1 cellular context compared by ENCODE assay signal in the genomic region with DNA sequence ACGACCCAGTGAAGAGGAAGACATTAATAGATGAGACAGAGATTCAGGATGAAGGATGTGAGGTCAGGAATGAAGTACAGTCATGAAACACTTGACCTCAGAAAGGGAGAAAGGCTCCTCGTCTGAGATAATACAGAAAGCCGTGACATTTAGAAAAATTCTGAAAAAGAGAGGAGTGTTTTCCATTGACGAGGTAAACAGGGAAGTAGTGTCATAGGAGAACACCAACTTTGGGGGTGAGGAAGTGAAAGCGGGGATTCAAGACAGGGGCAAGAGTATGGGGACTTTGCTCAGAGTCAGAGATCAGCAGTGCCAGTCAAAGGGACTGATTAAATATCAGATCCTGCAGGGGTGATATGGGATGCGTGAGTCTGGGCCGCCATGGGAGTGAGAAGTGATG.
TF ChIP-seq lines count a peak whose summit lies in the region.

No MANE protein-coding gene starts in this region.

TF ChIP-seq in GM23338, 12 proteins besides CTCF, POLR2A, EP300 and RAD21 (continued from another document):
- TF ChIP-seq, protein P1, sequence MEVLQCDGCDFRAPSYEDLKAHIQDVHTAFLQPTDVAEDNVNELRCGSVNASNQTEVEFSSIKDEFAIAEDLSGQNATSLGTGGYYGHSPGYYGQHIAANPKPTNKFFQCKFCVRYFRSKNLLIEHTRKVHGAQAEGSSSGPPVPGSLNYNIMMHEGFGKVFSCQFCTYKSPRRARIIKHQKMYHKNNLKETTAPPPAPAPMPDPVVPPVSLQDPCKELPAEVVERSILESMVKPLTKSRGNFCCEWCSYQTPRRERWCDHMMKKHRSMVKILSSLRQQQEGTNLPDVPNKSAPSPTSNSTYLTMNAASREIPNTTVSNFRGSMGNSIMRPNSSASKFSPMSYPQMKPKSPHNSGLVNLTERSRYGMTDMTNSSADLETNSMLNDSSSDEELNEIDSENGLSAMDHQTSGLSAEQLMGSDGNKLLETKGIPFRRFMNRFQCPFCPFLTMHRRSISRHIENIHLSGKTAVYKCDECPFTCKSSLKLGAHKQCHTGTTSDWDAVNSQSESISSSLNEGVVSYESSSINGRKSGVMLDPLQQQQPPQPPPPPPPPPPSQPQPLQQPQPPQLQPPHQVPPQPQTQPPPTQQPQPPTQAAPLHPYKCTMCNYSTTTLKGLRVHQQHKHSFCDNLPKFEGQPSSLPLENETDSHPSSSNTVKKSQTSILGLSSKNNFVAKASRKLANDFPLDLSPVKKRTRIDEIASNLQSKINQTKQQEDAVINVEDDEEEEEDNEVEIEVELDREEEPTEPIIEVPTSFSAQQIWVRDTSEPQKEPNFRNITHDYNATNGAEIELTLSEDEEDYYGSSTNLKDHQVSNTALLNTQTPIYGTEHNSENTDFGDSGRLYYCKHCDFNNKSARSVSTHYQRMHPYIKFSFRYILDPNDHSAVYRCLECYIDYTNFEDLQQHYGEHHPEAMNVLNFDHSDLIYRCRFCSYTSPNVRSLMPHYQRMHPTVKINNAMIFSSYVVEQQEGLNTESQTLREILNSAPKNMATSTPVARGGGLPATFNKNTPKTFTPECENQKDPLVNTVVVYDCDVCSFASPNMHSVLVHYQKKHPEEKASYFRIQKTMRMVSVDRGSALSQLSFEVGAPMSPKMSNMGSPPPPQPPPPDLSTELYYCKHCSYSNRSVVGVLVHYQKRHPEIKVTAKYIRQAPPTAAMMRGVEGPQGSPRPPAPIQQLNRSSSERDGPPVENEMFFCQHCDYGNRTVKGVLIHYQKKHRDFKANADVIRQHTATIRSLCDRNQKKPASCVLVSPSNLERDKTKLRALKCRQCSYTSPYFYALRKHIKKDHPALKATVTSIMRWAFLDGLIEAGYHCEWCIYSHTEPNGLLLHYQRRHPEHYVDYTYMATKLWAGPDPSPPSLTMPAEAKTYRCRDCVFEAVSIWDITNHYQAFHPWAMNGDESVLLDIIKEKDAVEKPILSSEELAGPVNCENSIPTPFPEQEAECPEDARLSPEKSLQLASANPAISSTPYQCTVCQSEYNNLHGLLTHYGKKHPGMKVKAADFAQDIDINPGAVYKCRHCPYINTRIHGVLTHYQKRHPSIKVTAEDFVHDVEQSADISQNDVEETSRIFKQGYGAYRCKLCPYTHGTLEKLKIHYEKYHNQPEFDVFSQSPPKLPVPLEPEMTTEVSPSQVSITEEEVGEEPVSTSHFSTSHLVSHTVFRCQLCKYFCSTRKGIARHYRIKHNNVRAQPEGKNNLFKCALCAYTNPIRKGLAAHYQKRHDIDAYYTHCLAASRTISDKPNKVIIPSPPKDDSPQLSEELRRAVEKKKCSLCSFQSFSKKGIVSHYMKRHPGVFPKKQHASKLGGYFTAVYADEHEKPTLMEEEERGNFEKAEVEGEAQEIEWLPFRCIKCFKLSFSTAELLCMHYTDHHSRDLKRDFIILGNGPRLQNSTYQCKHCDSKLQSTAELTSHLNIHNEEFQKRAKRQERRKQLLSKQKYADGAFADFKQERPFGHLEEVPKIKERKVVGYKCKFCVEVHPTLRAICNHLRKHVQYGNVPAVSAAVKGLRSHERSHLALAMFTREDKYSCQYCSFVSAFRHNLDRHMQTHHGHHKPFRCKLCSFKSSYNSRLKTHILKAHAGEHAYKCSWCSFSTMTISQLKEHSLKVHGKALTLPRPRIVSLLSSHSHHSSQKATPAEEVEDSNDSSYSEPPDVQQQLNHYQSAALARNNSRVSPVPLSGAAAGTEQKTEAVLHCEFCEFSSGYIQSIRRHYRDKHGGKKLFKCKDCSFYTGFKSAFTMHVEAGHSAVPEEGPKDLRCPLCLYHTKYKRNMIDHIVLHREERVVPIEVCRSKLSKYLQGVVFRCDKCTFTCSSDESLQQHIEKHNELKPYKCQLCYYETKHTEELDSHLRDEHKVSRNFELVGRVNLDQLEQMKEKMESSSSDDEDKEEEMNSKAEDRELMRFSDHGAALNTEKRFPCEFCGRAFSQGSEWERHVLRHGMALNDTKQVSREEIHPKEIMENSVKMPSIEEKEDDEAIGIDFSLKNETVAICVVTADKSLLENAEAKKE (CRISPR knock-in tag; IDR thresholded peaks at IDR 0.05), result no peak
TF ChIP-seq in GM23338: peak in this region for 0.
